Comparison of ENCODE assay signal across 21 cellular contexts in the genomic region with DNA sequence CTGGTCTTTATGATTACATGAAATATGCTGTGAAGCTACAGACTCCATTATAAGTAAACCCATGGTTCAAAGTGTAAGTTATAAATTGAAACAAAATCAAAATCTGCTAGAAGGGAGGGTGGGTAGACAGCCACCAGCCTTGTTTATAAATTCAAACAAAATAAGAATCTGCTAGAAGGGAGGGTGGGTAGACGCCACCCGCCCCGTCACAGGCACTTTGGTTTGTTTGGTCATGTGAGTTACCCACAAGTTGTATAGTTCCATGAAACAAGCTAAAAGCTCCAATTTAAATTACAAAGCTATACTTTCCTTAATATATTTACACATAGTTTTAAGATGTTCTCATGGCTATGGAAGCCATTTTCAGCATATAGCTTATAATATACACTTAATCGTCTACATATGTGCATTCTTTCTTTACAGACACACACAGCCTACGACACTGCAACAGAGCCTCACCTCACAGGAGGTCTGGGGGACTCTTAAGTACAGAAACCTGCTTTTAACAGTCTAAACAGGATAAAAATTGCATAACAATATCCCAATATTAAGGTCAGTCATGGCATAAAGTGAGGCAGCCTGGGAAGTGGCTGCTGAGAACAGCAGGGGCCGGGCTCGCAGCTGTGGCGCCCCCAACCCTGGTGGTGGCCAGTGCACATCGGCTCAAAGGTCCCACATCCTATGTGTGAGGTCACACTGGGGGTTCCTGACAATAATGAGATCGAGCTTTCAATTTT. TPM values are rescaled to one million over a fixed set of nuclear protein-coding genes. Genes with fewer than 3 reads are reported as not detected.
DNase-seq lines count a peak whose midpoint lies in the region; ATAC-seq, FAIRE-seq and TF ChIP-seq lines count a peak whose summit lies in the region.
"Had no signal": no experiment of that assay in that cellular context is flagged by ENCODE, and none has a peak within 500 bp of the region (broad histone marks: within the 10 kb centered on the region; RNA-seq: fewer than 3 reads in every experiment).

No MANE protein-coding gene starts in this region.

- peak overlapping the region; percentile 36 for H3K27ac Mint-ChIP-seq in CD4-positive, alpha-beta T cell
- H3K27ac Mint-ChIP-seq in natural killer cell: peak overlapping the region; percentile 81 to 85
- H3K27ac Mint-ChIP-seq: IgD-negative memory B cell had no signal

- H2BK120ac ChIP-seq in IMR-90 (ENCODE audit: low read depth, low read length): no peak overlapping the region

- H2BK20ac ChIP-seq in IMR-90 (ENCODE audit: low read depth, low read length): no peak overlapping the region

- H3K4me2 ChIP-seq in IMR-90 (ENCODE audit: low read depth, low read length): no peak overlapping the region
- H3K4me2 ChIP-seq: BLaER1 had no signal

- BruUV-seq in IMR-90 (replicated peaks; lab: Mats Ljungman, UMichigan): no TSS peak

- H3K18ac ChIP-seq in IMR-90 (ENCODE audit: low read depth, low read length): no peak overlapping the region

- no peak overlapping the region for H3K4me3 ChIP-seq in IMR-90 (ENCODE audit: insufficient read depth, low read depth, low read length)
- H3K4me3 ChIP-seq in esophagus muscularis mucosa: no peak overlapping the region
- H3K4me3 ChIP-seq: BLaER1, cardiac muscle cell, GM12878, HAP-1 had no signal

- no peak for TF ChIP-seq EP300 in esophagus muscularis mucosa (IDR thresholded peaks at IDR 0.05)

- peaks cover 0 to 3% of the 10 kb centered on the region in 2 experiments; a peak in 2 of 4 replicates for H3K79me1 ChIP-seq in IMR-90 (ENCODE audit: low read depth in 1 of 2, low read length in 2 of 2)

- H3K14ac ChIP-seq in IMR-90 (replicated peaks; ENCODE audit: low read depth, low read length): no peak overlapping the region

- no peak for ATAC-seq in CD4-positive, alpha-beta T cell (ENCODE audit: poor library complexity)
- ATAC-seq in IMR-90 (ENCODE audit: low read depth): peak; percentile 30; the same call in 1 of the 2 replicates
- ATAC-seq in natural killer cell: peak; percentile 79 to 85 (median 82)
- ATAC-seq: GM12878 had no signal

- no peak for TF ChIP-seq RAD21 in IMR-90 (IDR thresholded peaks at IDR 0.05; ENCODE audit: low read length)

- H3K9me3 ChIP-seq in CD4-positive, alpha-beta T cell (ENCODE audit: control insufficient read depth, low read length): no peaks in the 10 kb centered on the region
- H3K9me3 ChIP-seq in IMR-90 (ENCODE audit: control insufficient read depth, insufficient read depth, low read length) (no peaks in the 10 kb centered on the region), esophagus muscularis mucosa (no peaks in the 10 kb centered on the region)
- H3K9me3 ChIP-seq: BLaER1, HAP-1 had no signal

- no peaks in the 10 kb centered on the region for H3K27me3 ChIP-seq in CD4-positive, alpha-beta T cell (ENCODE audit: control insufficient read depth, insufficient read depth, low read length)
- no peaks in the 10 kb centered on the region for H3K27me3 ChIP-seq in IMR-90 (ENCODE audit: control insufficient read depth, insufficient read depth, low read length)
- H3K27me3 ChIP-seq in esophagus muscularis mucosa: no peaks in the 10 kb centered on the region
- H3K27me3 ChIP-seq: BLaER1, cardiac muscle cell had no signal

- peaks cover 2% of the 10 kb centered on the region; the same call in 1 of the 2 replicates for H3K4me1 ChIP-seq in IMR-90 (ENCODE audit: control insufficient read depth, insufficient read depth, low read length)
- H3K4me1 ChIP-seq in esophagus muscularis mucosa: peaks cover 0 to 21% (median 5%) of the 10 kb centered on the region in 4 donors
- H3K4me1 ChIP-seq: BLaER1, HAP-1 had no signal

- no peak overlapping the region for H3K4me3 Mint-ChIP-seq in CD4-positive, alpha-beta T cell
- peak overlapping the region; percentile 42 for H3K4me3 Mint-ChIP-seq in natural killer cell
- H3K4me3 Mint-ChIP-seq: IgD-negative memory B cell had no signal

- no peak overlapping the region for H3K9ac ChIP-seq in IMR-90 (ENCODE audit: low read depth, low read length)
- H3K9ac ChIP-seq: BLaER1 had no signal

- H3K27ac ChIP-seq in CD4-positive, alpha-beta T cell (ENCODE audit: low read depth, low read length): no peak overlapping the region
- H3K27ac ChIP-seq in IMR-90 (ENCODE audit: insufficient read depth, low read length): no peak overlapping the region
- H3K27ac ChIP-seq in esophagus muscularis mucosa (replicated peaks in 1 of 4): peak overlapping the region; percentile 48 to 79 (median 62)
- H3K27ac ChIP-seq: BLaER1, cardiac muscle cell, HL-60 had no signal

- peaks cover 31% of the 10 kb centered on the region for H3K36me3 ChIP-seq in IMR-90 (ENCODE audit: control insufficient read depth, insufficient read depth, low read length)
- peaks cover 41 to 82% (median 75%) of the 10 kb centered on the region in 4 donors for H3K36me3 ChIP-seq in esophagus muscularis mucosa

- 100% methylated on average over 1 of the region's 10 CpGs; no CpG with 5 or more reads in 1 of the 2 experiments for WGBS in IMR-90 (ENCODE audit: extremely low coverage in 2 of 2, insufficient read length in 1 of 2), 2 experiments
- WGBS in esophagus muscularis mucosa: 85% methylated on average over 10 of the region's 10 CpGs

- no peak overlapping the region for H2AFZ ChIP-seq in IMR-90 (replicated peaks; ENCODE audit: low read length, poor library complexity)

- no peak overlapping the region for H3K56ac ChIP-seq in IMR-90 (ENCODE audit: extremely low read depth, insufficient read depth, low read length)

- no peak overlapping the region for H3K4ac ChIP-seq in IMR-90 (ENCODE audit: low read depth, low read length)

- no peaks in the 10 kb centered on the region for H3K27me3 Mint-ChIP-seq in CD4-positive, alpha-beta T cell
- no peaks in the 10 kb centered on the region for H3K27me3 Mint-ChIP-seq in natural killer cell (ENCODE audit: low read depth in 2 of 2)
- H3K27me3 Mint-ChIP-seq: IgD-negative memory B cell had no signal

- peaks cover 13% of the 10 kb centered on the region for H3K4me1 Mint-ChIP-seq in CD4-positive, alpha-beta T cell (ENCODE audit: low read depth)
- H3K4me1 Mint-ChIP-seq in natural killer cell: peaks cover 21 to 31% of the 10 kb centered on the region in 2 donors

- no peak overlapping the region for H2BK5ac ChIP-seq in IMR-90 (ENCODE audit: low read depth, low read length, poor library complexity, severe bottlenecking)

- no peak for TF ChIP-seq CTCF in CD4-positive, alpha-beta T cell (IDR thresholded peaks at IDR 0.05)
- no peak for TF ChIP-seq CTCF in IMR-90 (conservative IDR thresholded peaks at IDR 0.05; ENCODE audit: low read depth, low read length)
- TF ChIP-seq CTCF in esophagus muscularis mucosa (IDR thresholded peaks at IDR 0.05): no peak
- no peak for TF ChIP-seq CTCF in natural killer cell (IDR thresholded peaks at IDR 0.05)
- TF ChIP-seq CTCF in GM20000 (IDR thresholded peaks at IDR 0.05; ENCODE audit: extremely low read depth, missing control alignments): no peak

- intact Hi-C loops in CD4-positive, alpha-beta T cell (cut with DNase I, micrococcal nuclease): no loop called here
- intact Hi-C loops in IMR-90 (cut with micrococcal nuclease): no loop called here
- intact Hi-C loops in esophagus muscularis mucosa (cut with DNase I): no loop called here
- intact Hi-C loops in natural killer cell (cut with micrococcal nuclease): no loop called here

- no peak overlapping the region for H2AK5ac ChIP-seq in IMR-90 (ENCODE audit: low read depth, low read length)

- H3K36me3 Mint-ChIP-seq in CD4-positive, alpha-beta T cell (ENCODE audit: low read depth): peaks cover 79% of the 10 kb centered on the region
- peaks cover 9% of the 10 kb centered on the region for H3K36me3 Mint-ChIP-seq in natural killer cell

- dilution Hi-C loops in IMR-90 (cut with HindIII; ENCODE audit: low sequenced_read_pairs, unreplicated experiment): no loop called here

- POLR2A ChIA-PET in CD4-positive, alpha-beta T cell (lab: Charles Lee): no interaction called here
- POLR2A ChIA-PET in IMR-90 (lab: Charles Lee; ENCODE audit: unreplicated experiment): no interaction called here

- no peak for DNase-seq in CD4-positive, alpha-beta T cell
- DNase-seq in IMR-90: no peak
- no peak for DNase-seq in esophagus muscularis mucosa (ENCODE audit: extremely low spot score)
- peak; percentile 28 for DNase-seq in natural killer cell
- DNase-seq in RCC 7860 (ENCODE audit: low spot score): no peak
- DNase-seq in activated CD4-positive, alpha-beta T cell treated with anti-CD3 and anti-CD28 coated beads for 4 hours: no peak
- no peak for DNase-seq in GM20000 (ENCODE audit: low spot score)
- DNase-seq: activated naive CD4-positive, alpha-beta T cell treated with anti-CD3 and anti-CD28 coated beads, Interleukin-2, amount 50 U/mL, for 16 hours; aorta; cortex of kidney; mammary epithelial cell; NCI-H1417 treated with DMSO at 0.1 percent for 48 hours; NCI-H524; SHP77 treated with DMSO at 0.1 percent for 48 hours had no signal

- no peak overlapping the region for H4K91ac ChIP-seq in IMR-90 (ENCODE audit: insufficient read depth, low read depth, low read length)

- no peak overlapping the region for H2BK15ac ChIP-seq in IMR-90 (ENCODE audit: low read depth, low read length)

- no peak for FAIRE-seq in RCC 7860 (lab: Jason Lieb, UNC)
- FAIRE-seq: endometrium, GM12878 had no signal

- H4K8ac ChIP-seq in IMR-90 (ENCODE audit: low read depth in 2 of 2, low read length in 2 of 2): no peak overlapping the region

- H4K5ac ChIP-seq in IMR-90 (ENCODE audit: low read depth, low read length): no peak overlapping the region

- H4K20me1 ChIP-seq in IMR-90 (ENCODE audit: insufficient read depth, low read length): no peaks in the 10 kb centered on the region
- H4K20me1 ChIP-seq: BLaER1 had no signal

- H3K9me1 ChIP-seq in IMR-90 (ENCODE audit: insufficient read depth, low read length): peaks cover 10% of the 10 kb centered on the region; the same call in 1 of the 2 replicates

- CTCF ChIA-PET in CD4-positive, alpha-beta T cell (lab: Charles Lee): no interaction called here
- CTCF ChIA-PET in IMR-90 (lab: Yijun Ruan, JAX): interaction anchor here (0.7 kb wide), 1 partner anchor 152 kb away, joined by 3 read pairs; no protein-coding TSS in a partner anchor

- in situ Hi-C loops in IMR-90 (cut with MboI; ENCODE audit: low sequenced_read_pairs): no loop called here

- no peak overlapping the region for H2AK9ac ChIP-seq in IMR-90 (replicated peaks; ENCODE audit: low read depth, low read length, poor library complexity)

- no peaks in the 10 kb centered on the region for H3K9me3 Mint-ChIP-seq in CD4-positive, alpha-beta T cell
- H3K9me3 Mint-ChIP-seq in natural killer cell: no peaks in the 10 kb centered on the region
- H3K9me3 Mint-ChIP-seq: IgD-negative memory B cell had no signal

- TF ChIP-seq POLR2A in IMR-90 (IDR thresholded peaks at IDR 0.05; ENCODE audit: low read depth, low read length) (no peak), esophagus muscularis mucosa (IDR thresholded peaks at IDR 0.05; ENCODE audit: low read depth) (no peak)

- H3K23ac ChIP-seq in IMR-90 (ENCODE audit: low read depth, low read length): no peak overlapping the region

RNA-seq across cellular contexts. Expression of a gene that starts 28.0 kb away (rescaled TPM):
- total RNA-seq in CD4-positive, alpha-beta T cell: 10 to 100 TPM in 1 of 2 experiments, 1 to 10 TPM in 1; 9.9 to 11.8 TPM
- total RNA-seq in IMR-90 (2012; rRNA removed) (25.8 and 31.7 TPM in 2 replicates), esophagus muscularis mucosa (1 to 10 TPM; 4.2 to 6.2 (median 4.4) TPM), natural killer cell (10 to 100 TPM in 2 of 3 donors, 1 to 10 TPM in 1; 8.8 to 14.8 (median 14.1) TPM)
- polyA plus RNA-seq in IMR-90 (2012; rRNA removed): 24.6 and 25.6 TPM in 2 replicates
- 7.0 and 13.1 TPM in 2 replicates for polyA plus RNA-seq in IMR-90 (2012; cell fraction: cytosol; rRNA removed)
- polyA plus RNA-seq in IMR-90 (2012; cell fraction: nucleus; rRNA removed; ENCODE audit: low replicate concordance): 7.8 and 11.2 TPM in 2 replicates

Comparison
In these comparisons a context has a peak if more than half of its experiments do, and no peak if none do; other contexts are left out.
1. H3K27ac ChIP-seq: peak in esophagus muscularis mucosa (4 of 4); none in CD4-positive, alpha-beta T cell (single experiment) and IMR-90 (single experiment).